ENCODE assay signal across 17 cellular contexts in the genomic region with DNA sequence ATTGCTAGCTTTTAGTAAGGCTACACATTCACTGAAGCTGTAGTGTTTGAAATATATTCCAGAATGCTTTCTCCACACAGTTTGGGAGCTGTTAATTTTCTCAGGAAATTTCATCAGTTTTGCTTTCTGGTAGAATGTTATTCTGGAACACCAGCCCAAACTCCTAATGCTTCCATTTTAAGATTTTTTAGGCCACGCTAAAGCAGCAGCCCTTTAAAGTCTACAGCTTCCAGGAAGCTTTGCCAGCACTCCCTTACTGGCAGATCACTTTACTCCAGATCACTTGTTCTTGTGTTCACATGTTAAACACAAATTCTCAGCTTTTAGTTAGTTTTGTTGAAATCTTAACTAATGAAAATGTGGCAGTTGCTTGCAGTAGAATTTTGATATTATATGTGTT.
A peak's percentile ranks its signal among the peaks of the same experiment; 100 is the strongest.
DNase-seq lines count a peak whose midpoint lies in the region; ATAC-seq, FAIRE-seq and TF ChIP-seq lines count a peak whose summit lies in the region.
"Had no signal": no experiment of that assay in that cellular context is flagged by ENCODE, and none has a peak within 500 bp of the region (broad histone marks: within the 10 kb centered on the region; RNA-seq: fewer than 3 reads in every experiment).

No MANE protein-coding gene starts in this region.

- TF ChIP-seq POLR2A in gastrocnemius medialis (IDR thresholded peaks at IDR 0.05): no peak

- peak; percentile 92 for FAIRE-seq in GM19239 (lab: Jason Lieb, UNC)

- H3K4me3 ChIP-seq in OCI-LY3 (ENCODE audit: low read length) (peak overlapping the region; percentile 27), gastrocnemius medialis (no peak overlapping the region)
- H3K4me3 ChIP-seq: HAP-1, PC-9 had no signal

- ATAC-seq in HG02798 (IDR thresholded peaks at IDR 0.05; ENCODE audit: poor library complexity, unreplicated experiment) (peak; percentile 13), HG03135 (IDR thresholded peaks at IDR 0.05; ENCODE audit: unreplicated experiment) (no peak), gastrocnemius medialis (no peak)

- H3K27ac ChIP-seq in OCI-LY3 (ENCODE audit: low read length): peak overlapping the region; percentile 89
- H3K27ac ChIP-seq in gastrocnemius medialis: no peak overlapping the region
- H3K27ac ChIP-seq: PC-9 had no signal

- H4K20me1 ChIP-seq in OCI-LY3 (ENCODE audit: insufficient read depth, low read length): no peaks in the 10 kb centered on the region

- H3K4me1 ChIP-seq in OCI-LY3 (ENCODE audit: low read length) (peaks cover 25% of the 10 kb centered on the region), gastrocnemius medialis (no peaks in the 10 kb centered on the region)
- H3K4me1 ChIP-seq: HAP-1 had no signal

- H3K36me3 Mint-ChIP-seq in nephron (ENCODE audit: low read depth): no peaks in the 10 kb centered on the region
- H3K36me3 Mint-ChIP-seq: CD4-positive, CD25-positive, alpha-beta regulatory T cell; IgD-negative memory B cell had no signal

- H3K79me2 ChIP-seq in OCI-LY3 (ENCODE audit: low read length): no peaks in the 10 kb centered on the region

- no peaks in the 10 kb centered on the region for H3K9me3 Mint-ChIP-seq in nephron

- peaks cover 2% of the 10 kb centered on the region for H3K36me3 ChIP-seq in OCI-LY3 (replicated peaks; ENCODE audit: low read depth, low read length)
- H3K36me3 ChIP-seq in gastrocnemius medialis: no peaks in the 10 kb centered on the region
- H3K36me3 ChIP-seq: HAP-1 had no signal

- H3K27me3 ChIP-seq in OCI-LY3 (ENCODE audit: low read depth, low read length) (no peaks in the 10 kb centered on the region), gastrocnemius medialis (no peaks in the 10 kb centered on the region)

- H2AFZ ChIP-seq in OCI-LY3 (ENCODE audit: low read depth, low read length): peak overlapping the region; percentile 48; the same call in 1 of the 2 replicates
- H2AFZ ChIP-seq: PC-9 had no signal

- no peaks in the 10 kb centered on the region for H3K27me3 Mint-ChIP-seq in nephron (ENCODE audit: low read depth)
- H3K27me3 Mint-ChIP-seq: CD4-positive, CD25-positive, alpha-beta regulatory T cell; IgD-negative memory B cell had no signal

- H3K4me1 Mint-ChIP-seq in nephron: peaks cover 7% of the 10 kb centered on the region
- H3K4me1 Mint-ChIP-seq: CD4-positive, CD25-positive, alpha-beta regulatory T cell; IgD-negative memory B cell had no signal

- no peak overlapping the region for H3K4me3 Mint-ChIP-seq in nephron
- H3K4me3 Mint-ChIP-seq: CD4-positive, CD25-positive, alpha-beta regulatory T cell; IgD-negative memory B cell had no signal

- H3K4me2 ChIP-seq in OCI-LY3 (ENCODE audit: low read length): peak overlapping the region; percentile 58
- H3K4me2 ChIP-seq: PC-9 had no signal

- intact Hi-C loops in gastrocnemius medialis (cut with DNase I; ENCODE audit: low total_unique reads): no loop called here

- no peak for DNase-seq in GM19239 (ENCODE audit: insufficient read length, low spot score)
- no peak for DNase-seq in NCI-H2107 treated with DMSO at 0.1 percent for 48 hours (lab: John Stamatoyannopoulos, UW; ENCODE audit: unreplicated experiment)
- no peak for DNase-seq in HT-29 (ENCODE audit: low spot score)
- no peak for DNase-seq in gastrocnemius medialis
- DNase-seq: AML-193; CD4-positive, CD25-positive, alpha-beta regulatory T cell; DMS53; NCI-H1417 treated with DMSO at 0.1 percent for 48 hours; NCI-H2029 treated with DMSO at 0.1 percent for 48 hours; NCI-H69; PC-9 had no signal

- TF ChIP-seq CTCF in OCI-LY3 (IDR thresholded peaks at IDR 0.05; ENCODE audit: low read depth, low read length) (no peak), nephron (IDR thresholded peaks at IDR 0.05; ENCODE audit: unreplicated experiment in 3 of 3) (no peak), gastrocnemius medialis (IDR thresholded peaks at IDR 0.05 in 4 of 5, conservative IDR thresholded peaks at IDR 0.05 in 1 of 5) (no peak)

- in situ Hi-C loops in gastrocnemius medialis (cut with MboI; ENCODE audit: low sequenced_read_pairs in 4 of 4): no loop called here

- H3K9ac ChIP-seq in OCI-LY3 (ENCODE audit: low read length): peak overlapping the region; percentile 66

- H3K9me3 ChIP-seq in OCI-LY3 (ENCODE audit: insufficient read depth, low read length) (no peaks in the 10 kb centered on the region; the same call in 1 of the 2 replicates), gastrocnemius medialis (no peaks in the 10 kb centered on the region)
- H3K9me3 ChIP-seq: HAP-1 had no signal

- peak overlapping the region in 2 of 3 experiments; percentile 58 to 88 for H3K27ac Mint-ChIP-seq in nephron
- H3K27ac Mint-ChIP-seq: CD4-positive, CD25-positive, alpha-beta regulatory T cell; IgD-negative memory B cell had no signal
